In genomic region chr15:63122002-63122893, GRCh38 we compare ENCODE assay signal across 8 cellular contexts. TPM values are rescaled to one million over a fixed set of nuclear protein-coding genes. Genes with fewer than 3 reads are reported as not detected.
DNase-seq lines count a peak whose midpoint lies in the region; ATAC-seq and TF ChIP-seq lines count a peak whose summit lies in the region.

No MANE protein-coding gene starts in this region.

- DNase-seq in A172 (ENCODE audit: low spot score), result peak; percentile 76
- DNase-seq in NCI-H226, result peak; percentile 94
- DNase-seq in activated CD4-positive, alpha-beta T cell treated with anti-CD3 and anti-CD28 coated beads for 4 hours, result peak; percentile 69 to 86
- DNase-seq in choroid plexus epithelial cell (ENCODE audit: low read depth), result peak; percentile 83
- peak; percentile 13 to 85 (median 51) for DNase-seq in stimulated activated CD4-positive, alpha-beta T cell treated with anti-CD3 and anti-CD28 coated beads, Interleukin-1b, Interleukin-23, amount 100 ng/mL, for 24 hours (ENCODE audit: low read depth in 4 of 4, low spot score in 1 of 4)

- H3K27ac ChIP-seq in layer of hippocampus (ENCODE audit: low read depth, low read length), result peak overlapping the region; percentile 87

- no peaks in the 10 kb centered on the region for H3K27me3 ChIP-seq in layer of hippocampus (ENCODE audit: control insufficient read depth, insufficient read depth, low read length)

- ATAC-seq in GM18511 (IDR thresholded peaks at IDR 0.05; ENCODE audit: unreplicated experiment) (peak; percentile 84), HG03060 (IDR thresholded peaks at IDR 0.05; ENCODE audit: low read depth, unreplicated experiment) (peak; percentile 81)

- TF ChIP-seq CTCF in choroid plexus epithelial cell (conservative IDR thresholded peaks at IDR 0.05; ENCODE audit: low read depth, low read length), result peak; percentile 17

- H3K4me3 ChIP-seq in choroid plexus epithelial cell (ENCODE audit: low read depth, low read length), result peak overlapping the region; percentile 92

RNA-seq across cellular contexts. Expression of gene LACTB, which starts 0.6 kb away (rescaled TPM):
- 20.4 and 26.5 TPM in 2 replicates for total RNA-seq in A172 (2014; rRNA removed; shearing (Covaris generic))

RNA-seq across cellular contexts. Expression of gene RPS27L, which starts 35.0 kb away (rescaled TPM):
- total RNA-seq in A172 (2014; rRNA removed; shearing (Covaris generic)), result 111 and 135 TPM in 2 replicates

Comparison
In these comparisons a context has a peak if more than half of its experiments do, and no peak if none do; other contexts are left out.
1. Peak in every context shown above with its lines: DNase-seq, ATAC-seq, H3K4me3 ChIP-seq and H3K27ac ChIP-seq.